ENCODE assay signal across 1 cellular context in genomic region chr19:46634045-46634655, GRCh38.
TF ChIP-seq lines count a peak whose summit lies in the region.

No MANE protein-coding gene starts in this region.

TF ChIP-seq in H1, 55 proteins besides CTCF, POLR2A, EP300 and RAD21 (continued from another document):
- TF ChIP-seq SP1 (IDR thresholded peaks at IDR 0.05; ENCODE audit: low read depth, low read length) (peak; percentile 71), TAF1 (IDR thresholded peaks at IDR 0.05; ENCODE audit: low read depth, low read length) (peak; percentile 39; the same call in 1 of the 2 replicates), ATF3 (IDR thresholded peaks at IDR 0.05; ENCODE audit: insufficient read depth, low read depth, low read length) (no peak), NANOG (IDR thresholded peaks at IDR 0.05; ENCODE audit: insufficient read depth, low read depth, low read length, poor library complexity, severe bottlenecking) (no peak), CHD2 (IDR thresholded peaks at IDR 0.05; ENCODE audit: low read length) (no peak)
TF ChIP-seq in H1: peak in this region for 3.
